Comparison of ENCODE assay signal across 16 cellular contexts in genomic region chr4:102663073-102663472, GRCh38.
DNase-seq lines count a peak whose midpoint lies in the region; ATAC-seq and TF ChIP-seq lines count a peak whose summit lies in the region.
"Had no signal": no experiment of that assay in that cellular context is flagged by ENCODE, and none has a peak within 500 bp of the region (broad histone marks: within the 10 kb centered on the region; RNA-seq: fewer than 3 reads in every experiment).

No MANE protein-coding gene starts in this region.

- TF ChIP-seq CTCF in AG04449 (IDR thresholded peaks at IDR 0.05; ENCODE audit: insufficient read depth, low read length, missing control alignments) (no peak), RWPE1 (conservative IDR thresholded peaks at IDR 0.05; ENCODE audit: low read depth) (no peak), fibroblast of the aortic adventitia (IDR thresholded peaks at IDR 0.05; ENCODE audit: insufficient read depth, low read length) (no peak)

- no peak overlapping the region for H3K4me3 ChIP-seq in AG04449 (ENCODE audit: low read depth, low read length)
- H3K4me3 ChIP-seq in fibroblast of the aortic adventitia (ENCODE audit: low read depth, low read length) = no peak overlapping the region
- H3K4me3 ChIP-seq: GM23338 had no signal

- CTCF ChIA-PET in AG04449 (lab: Yijun Ruan, JAX) (interaction anchor here (1.0 kb wide), 1 partner anchor 9 kb away, joined by 4 read pairs; no protein-coding TSS in a partner anchor), RWPE1 (lab: Yijun Ruan, JAX) (interaction anchor here (0.6 kb wide), 1 partner anchor 19 kb away, joined by 3 read pairs; no protein-coding TSS in a partner anchor)

- no peak overlapping the region for H3K27ac ChIP-seq in RWPE1
- H3K27ac ChIP-seq: HL-60, parathyroid adenoma had no signal

- POLR2A ChIA-PET in AG04449 (lab: Yijun Ruan, JAX) = interaction anchor here (0.6 to 1.0 kb wide), 5 partner anchors 10 to 165 kb away, joined by 3 to 6 read pairs (median 4); partner anchors contain the start of genes MANBA and UBE2D3
- POLR2A ChIA-PET in RWPE1 (lab: Yijun Ruan, JAX; ENCODE audit: low non-redundant PET) = interaction anchor here (0.7 kb wide), 1 partner anchor 215 kb away, joined by 6 read pairs; no protein-coding TSS in a partner anchor

- DNase-seq in AG04449 (ENCODE audit: low read depth, low spot score) (peak; percentile 65), HPDE6-E6E7 (ENCODE audit: extremely low spot score) (peak; percentile 15), RWPE1 (ENCODE audit: low spot score) (peak; percentile 69), fibroblast of the aortic adventitia (ENCODE audit: low read depth) (peak; percentile 66), SHP77 (lab: John Stamatoyannopoulos, UW) (no peak), CD1c-positive myeloid dendritic cell (ENCODE audit: extremely low spot score) (no peak), SHP77 treated with DMSO at 0.1 percent for 48 hours (lab: John Stamatoyannopoulos, UW) (no peak)
- DNase-seq: ACHN; activated naive CD4-positive, alpha-beta T cell treated with anti-CD3 and anti-CD28 coated beads, Interleukin-2, amount 50 U/mL, for 16 hours; NCI-H1105; NCI-H345; RPMI8226 had no signal

- no peak for ATAC-seq in HG03139 (IDR thresholded peaks at IDR 0.05; ENCODE audit: unreplicated experiment)
- ATAC-seq: GM23338 had no signal

Comparison
In these comparisons a context has a peak if more than half of its experiments do, and no peak if none do; other contexts are left out.
1. DNase-seq: peak in AG04449 (single experiment), HPDE6-E6E7 (single experiment), RWPE1 (single experiment) and fibroblast of the aortic adventitia (single experiment); none in SHP77 (0 of 2), CD1c-positive myeloid dendritic cell (single experiment) and SHP77 treated with DMSO at 0.1 percent for 48 hours (single experiment).